ENCODE assay signal across 6 cellular contexts in the genomic region with DNA sequence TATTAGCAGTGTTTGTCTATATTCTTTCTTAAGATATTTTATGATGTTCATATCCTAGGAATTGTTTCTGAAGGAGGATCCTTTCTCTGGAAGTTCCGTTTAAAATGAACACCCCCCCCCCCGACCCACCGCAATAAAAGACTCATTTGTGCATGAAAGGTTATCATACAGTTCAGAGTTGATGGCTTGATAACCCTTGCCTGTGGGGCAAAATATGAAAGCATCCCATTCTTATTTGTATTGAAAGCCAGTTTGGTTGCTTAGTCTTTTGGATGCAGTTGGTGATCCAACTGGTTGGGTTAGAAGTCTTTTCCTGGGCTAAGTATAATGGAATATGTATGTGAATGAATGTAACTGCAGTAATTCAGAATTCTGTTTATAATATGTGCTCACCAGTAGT. TPM values are rescaled to one million over a fixed set of nuclear protein-coding genes. Genes with fewer than 3 reads are reported as not detected.
"Had no signal": no experiment of that assay in that cellular context is flagged by ENCODE, and none has a peak within 500 bp of the region (broad histone marks: within the 10 kb centered on the region; RNA-seq: fewer than 3 reads in every experiment).

No MANE protein-coding gene starts in this region.

- ATAC-seq: GM23338, HepG2 had no signal

- H3K4me3 ChIP-seq: GM23338 had no signal

- H3K27ac ChIP-seq: HL-60 had no signal

- H2AFZ ChIP-seq: GM23338 had no signal

- H3K4me2 ChIP-seq: GM23338 had no signal

- DNase-seq: H9, HCEC 1CT, KG1 had no signal

RNA-seq across cellular contexts. Expression of gene INTS6L, which starts 8.3 kb away (rescaled TPM):
- total RNA-seq: HepG2 had no signal
- polyA plus RNA-seq: HepG2 had no signal
